Comparison of ENCODE assay signal across 18 cellular contexts in the genomic region with DNA sequence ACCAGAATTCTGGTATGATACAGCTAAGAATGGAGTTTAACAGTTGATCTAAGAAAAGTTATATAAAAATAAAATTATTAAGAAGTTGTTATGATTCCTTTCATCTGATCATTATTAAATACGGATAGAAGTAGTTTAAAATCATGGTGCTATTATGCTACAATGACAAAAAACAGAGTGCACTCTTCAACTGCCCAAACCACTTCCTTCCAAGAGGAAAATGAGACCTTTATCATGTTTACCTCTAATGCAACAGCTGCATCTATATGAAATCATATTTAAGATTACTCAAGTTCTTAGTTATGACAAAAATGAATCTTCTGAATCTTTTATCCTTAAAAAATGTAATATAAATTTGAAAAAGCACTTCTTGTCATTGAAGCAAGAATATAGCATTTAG. TPM values are rescaled to one million over a fixed set of nuclear protein-coding genes. Genes with fewer than 3 reads are reported as not detected.
DNase-seq lines count a peak whose midpoint lies in the region; ATAC-seq, FAIRE-seq and TF ChIP-seq lines count a peak whose summit lies in the region.
"Had no signal": no experiment of that assay in that cellular context is flagged by ENCODE, and none has a peak within 500 bp of the region (broad histone marks: within the 10 kb centered on the region; RNA-seq: fewer than 3 reads in every experiment).

No MANE protein-coding gene starts in this region.

- intact Hi-C loops in Right ventricle myocardium superior (cut with DNase I), result no loop called here

- H3K4me2 ChIP-seq in Karpas-422 (ENCODE audit: low read depth, low read length, poor library complexity, severe bottlenecking), result no peak overlapping the region
- H3K4me2 ChIP-seq: GM23338 had no signal

- peak; percentile 47 for FAIRE-seq in islet of Langerhans (lab: Jason Lieb, UNC)
- FAIRE-seq: GM12878 had no signal

- peak; percentile 4 for DNase-seq in Karpas-422
- DNase-seq in SJCRH30, result peak in 1 of 2 experiments; percentile 31
- no peak for DNase-seq in HK-2 (ENCODE audit: unreplicated experiment)
- DNase-seq in stimulated activated CD4-positive, alpha-beta T cell treated with anti-CD3 and anti-CD28 coated beads, Interleukin-1b, Interleukin-23, amount 100 ng/mL, for 48 hours, result no peak
- DNase-seq in Right ventricle myocardium superior, result no peak
- DNase-seq in right atrium auricular region (ENCODE audit: low spot score), result no peak
- DNase-seq: C1 segment of cervical spinal cord; Calu3; CD4-positive, alpha-beta memory T cell; COR-L47; DMS53; EL; GDM1; H9 had no signal

- H3K36me3 ChIP-seq in Karpas-422 (ENCODE audit: insufficient read depth, low read length), result peaks cover 17% of the 10 kb centered on the region; the same call in 1 of the 2 replicates
- no peaks in the 10 kb centered on the region for H3K36me3 ChIP-seq in SJCRH30
- H3K36me3 ChIP-seq in right atrium auricular region, result peaks cover 8% of the 10 kb centered on the region

- H4K20me1 ChIP-seq in Karpas-422 (ENCODE audit: insufficient read depth, low read depth, low read length), result no peaks in the 10 kb centered on the region

- no peaks in the 10 kb centered on the region for H3K4me1 ChIP-seq in Karpas-422 (ENCODE audit: low read length)
- H3K4me1 ChIP-seq in SJCRH30, result peaks cover 15% of the 10 kb centered on the region
- no peaks in the 10 kb centered on the region for H3K4me1 ChIP-seq in right atrium auricular region

- H3K27me3 ChIP-seq in Karpas-422 (ENCODE audit: low read length), result no peaks in the 10 kb centered on the region
- no peaks in the 10 kb centered on the region for H3K27me3 ChIP-seq in SJCRH30
- H3K27me3 ChIP-seq in right atrium auricular region, result no peaks in the 10 kb centered on the region

- H3K9ac ChIP-seq in Karpas-422 (ENCODE audit: low read length), result no peak overlapping the region

- H2AFZ ChIP-seq in Karpas-422 (ENCODE audit: low read length), result no peak overlapping the region
- H2AFZ ChIP-seq: GM23338 had no signal

- no peak for ATAC-seq in Right ventricle myocardium superior (ENCODE audit: poor library complexity)
- ATAC-seq: GM12878, GM23338, HCT116 had no signal

- no peaks in the 10 kb centered on the region for H3K9me2 ChIP-seq in Karpas-422 (replicated peaks; ENCODE audit: insufficient read depth, low read length)

- peaks cover 26% of the 10 kb centered on the region for H3K79me2 ChIP-seq in Karpas-422 (ENCODE audit: low read length)

- H3K27ac ChIP-seq in Karpas-422 (ENCODE audit: low read length) (no peak overlapping the region), SJCRH30 (peak overlapping the region; percentile 21), right atrium auricular region (no peak overlapping the region)

- H3K9me3 ChIP-seq in Karpas-422 (ENCODE audit: low read length) (no peaks in the 10 kb centered on the region), SJCRH30 (replicated peaks) (0 out of 2 replicates have a peak, but pooled peaks cover 3% of the 10 kb centered on the region), right atrium auricular region (no peaks in the 10 kb centered on the region)

- TF ChIP-seq CTCF in right atrium auricular region (IDR thresholded peaks at IDR 0.05), result no peak

- no peak overlapping the region for H3K4me3 ChIP-seq in Karpas-422 (ENCODE audit: low read length)
- no peak overlapping the region for H3K4me3 ChIP-seq in SJCRH30
- no peak overlapping the region for H3K4me3 ChIP-seq in right atrium auricular region
- H3K4me3 ChIP-seq: GM12878, GM23338 had no signal

RNA-seq across cellular contexts. Expression of gene HACE1, which starts 31.2 kb away (rescaled TPM):
- 21.5 and 41.7 TPM in 2 replicates for total RNA-seq in Karpas-422 (2014; rRNA removed; shearing (Covaris generic); ENCODE audit: low replicate concordance)
- 15.9 and 18.0 TPM in 2 replicates for total RNA-seq in SJCRH30 (2014; rRNA removed; shearing (Covaris generic))
- 5.8 TPM for total RNA-seq in Right ventricle myocardium superior
- 1 to 10 TPM; 6.0 to 6.8 TPM for total RNA-seq in right atrium auricular region
